Comparison of ENCODE assay signal across 1 cellular context in the genomic region with DNA sequence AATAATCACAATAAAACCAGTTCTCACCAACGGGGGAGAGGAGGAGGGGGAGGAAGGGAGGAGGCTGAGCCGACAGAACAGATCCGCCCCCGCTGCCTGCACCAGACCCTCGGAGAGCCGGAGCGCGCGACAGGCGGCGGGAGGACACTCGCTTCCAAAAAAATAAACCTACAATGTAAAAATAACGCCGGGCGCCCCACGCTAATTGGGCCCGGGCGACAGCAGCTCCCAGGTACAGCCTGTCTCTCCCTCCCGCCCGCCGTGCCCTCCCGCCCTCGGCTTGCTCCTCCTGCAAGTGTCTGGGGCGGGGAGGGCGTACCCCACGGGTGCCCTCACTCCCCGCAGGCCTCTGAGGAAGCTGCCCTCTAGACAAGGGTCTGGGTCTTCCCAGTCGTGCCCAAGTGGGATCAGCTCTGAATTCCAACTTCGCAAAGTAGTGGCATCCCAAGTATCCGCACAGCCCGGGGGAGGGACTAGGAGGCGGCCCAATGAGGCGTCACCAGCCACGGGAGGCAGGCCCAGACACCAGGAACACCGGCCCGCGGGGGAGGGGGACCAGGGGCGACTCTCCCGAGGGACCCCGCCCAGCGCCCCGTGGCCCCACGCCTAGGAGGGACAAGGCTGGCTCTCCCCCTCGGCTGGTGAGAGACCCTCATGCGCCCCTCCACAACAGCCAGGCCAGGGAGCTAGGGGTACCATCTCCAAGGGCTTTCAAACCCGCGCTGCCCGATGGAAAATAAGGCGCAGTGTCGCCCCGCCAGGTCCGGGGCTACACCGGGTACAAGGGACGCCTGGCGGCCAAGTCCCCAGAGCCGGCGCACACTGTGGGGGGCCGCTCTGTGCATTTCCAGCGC.
TF ChIP-seq lines count a peak whose summit lies in the region.

No MANE protein-coding gene starts in this region.

TF ChIP-seq in H1, 55 proteins besides CTCF, POLR2A, EP300 and RAD21 (continued from another document):
- TF ChIP-seq, protein P1, sequence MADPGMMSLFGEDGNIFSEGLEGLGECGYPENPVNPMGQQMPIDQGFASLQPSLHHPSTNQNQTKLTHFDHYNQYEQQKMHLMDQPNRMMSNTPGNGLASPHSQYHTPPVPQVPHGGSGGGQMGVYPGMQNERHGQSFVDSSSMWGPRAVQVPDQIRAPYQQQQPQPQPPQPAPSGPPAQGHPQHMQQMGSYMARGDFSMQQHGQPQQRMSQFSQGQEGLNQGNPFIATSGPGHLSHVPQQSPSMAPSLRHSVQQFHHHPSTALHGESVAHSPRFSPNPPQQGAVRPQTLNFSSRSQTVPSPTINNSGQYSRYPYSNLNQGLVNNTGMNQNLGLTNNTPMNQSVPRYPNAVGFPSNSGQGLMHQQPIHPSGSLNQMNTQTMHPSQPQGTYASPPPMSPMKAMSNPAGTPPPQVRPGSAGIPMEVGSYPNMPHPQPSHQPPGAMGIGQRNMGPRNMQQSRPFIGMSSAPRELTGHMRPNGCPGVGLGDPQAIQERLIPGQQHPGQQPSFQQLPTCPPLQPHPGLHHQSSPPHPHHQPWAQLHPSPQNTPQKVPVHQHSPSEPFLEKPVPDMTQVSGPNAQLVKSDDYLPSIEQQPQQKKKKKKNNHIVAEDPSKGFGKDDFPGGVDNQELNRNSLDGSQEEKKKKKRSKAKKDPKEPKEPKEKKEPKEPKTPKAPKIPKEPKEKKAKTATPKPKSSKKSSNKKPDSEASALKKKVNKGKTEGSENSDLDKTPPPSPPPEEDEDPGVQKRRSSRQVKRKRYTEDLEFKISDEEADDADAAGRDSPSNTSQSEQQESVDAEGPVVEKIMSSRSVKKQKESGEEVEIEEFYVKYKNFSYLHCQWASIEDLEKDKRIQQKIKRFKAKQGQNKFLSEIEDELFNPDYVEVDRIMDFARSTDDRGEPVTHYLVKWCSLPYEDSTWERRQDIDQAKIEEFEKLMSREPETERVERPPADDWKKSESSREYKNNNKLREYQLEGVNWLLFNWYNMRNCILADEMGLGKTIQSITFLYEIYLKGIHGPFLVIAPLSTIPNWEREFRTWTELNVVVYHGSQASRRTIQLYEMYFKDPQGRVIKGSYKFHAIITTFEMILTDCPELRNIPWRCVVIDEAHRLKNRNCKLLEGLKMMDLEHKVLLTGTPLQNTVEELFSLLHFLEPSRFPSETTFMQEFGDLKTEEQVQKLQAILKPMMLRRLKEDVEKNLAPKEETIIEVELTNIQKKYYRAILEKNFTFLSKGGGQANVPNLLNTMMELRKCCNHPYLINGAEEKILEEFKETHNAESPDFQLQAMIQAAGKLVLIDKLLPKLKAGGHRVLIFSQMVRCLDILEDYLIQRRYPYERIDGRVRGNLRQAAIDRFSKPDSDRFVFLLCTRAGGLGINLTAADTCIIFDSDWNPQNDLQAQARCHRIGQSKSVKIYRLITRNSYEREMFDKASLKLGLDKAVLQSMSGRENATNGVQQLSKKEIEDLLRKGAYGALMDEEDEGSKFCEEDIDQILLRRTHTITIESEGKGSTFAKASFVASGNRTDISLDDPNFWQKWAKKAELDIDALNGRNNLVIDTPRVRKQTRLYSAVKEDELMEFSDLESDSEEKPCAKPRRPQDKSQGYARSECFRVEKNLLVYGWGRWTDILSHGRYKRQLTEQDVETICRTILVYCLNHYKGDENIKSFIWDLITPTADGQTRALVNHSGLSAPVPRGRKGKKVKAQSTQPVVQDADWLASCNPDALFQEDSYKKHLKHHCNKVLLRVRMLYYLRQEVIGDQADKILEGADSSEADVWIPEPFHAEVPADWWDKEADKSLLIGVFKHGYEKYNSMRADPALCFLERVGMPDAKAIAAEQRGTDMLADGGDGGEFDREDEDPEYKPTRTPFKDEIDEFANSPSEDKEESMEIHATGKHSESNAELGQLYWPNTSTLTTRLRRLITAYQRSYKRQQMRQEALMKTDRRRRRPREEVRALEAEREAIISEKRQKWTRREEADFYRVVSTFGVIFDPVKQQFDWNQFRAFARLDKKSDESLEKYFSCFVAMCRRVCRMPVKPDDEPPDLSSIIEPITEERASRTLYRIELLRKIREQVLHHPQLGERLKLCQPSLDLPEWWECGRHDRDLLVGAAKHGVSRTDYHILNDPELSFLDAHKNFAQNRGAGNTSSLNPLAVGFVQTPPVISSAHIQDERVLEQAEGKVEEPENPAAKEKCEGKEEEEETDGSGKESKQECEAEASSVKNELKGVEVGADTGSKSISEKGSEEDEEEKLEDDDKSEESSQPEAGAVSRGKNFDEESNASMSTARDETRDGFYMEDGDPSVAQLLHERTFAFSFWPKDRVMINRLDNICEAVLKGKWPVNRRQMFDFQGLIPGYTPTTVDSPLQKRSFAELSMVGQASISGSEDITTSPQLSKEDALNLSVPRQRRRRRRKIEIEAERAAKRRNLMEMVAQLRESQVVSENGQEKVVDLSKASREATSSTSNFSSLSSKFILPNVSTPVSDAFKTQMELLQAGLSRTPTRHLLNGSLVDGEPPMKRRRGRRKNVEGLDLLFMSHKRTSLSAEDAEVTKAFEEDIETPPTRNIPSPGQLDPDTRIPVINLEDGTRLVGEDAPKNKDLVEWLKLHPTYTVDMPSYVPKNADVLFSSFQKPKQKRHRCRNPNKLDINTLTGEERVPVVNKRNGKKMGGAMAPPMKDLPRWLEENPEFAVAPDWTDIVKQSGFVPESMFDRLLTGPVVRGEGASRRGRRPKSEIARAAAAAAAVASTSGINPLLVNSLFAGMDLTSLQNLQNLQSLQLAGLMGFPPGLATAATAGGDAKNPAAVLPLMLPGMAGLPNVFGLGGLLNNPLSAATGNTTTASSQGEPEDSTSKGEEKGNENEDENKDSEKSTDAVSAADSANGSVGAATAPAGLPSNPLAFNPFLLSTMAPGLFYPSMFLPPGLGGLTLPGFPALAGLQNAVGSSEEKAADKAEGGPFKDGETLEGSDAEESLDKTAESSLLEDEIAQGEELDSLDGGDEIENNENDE (IDR thresholded peaks at IDR 0.05; ENCODE audit: insufficient replicate concordance, low read length) = no peak
- TF ChIP-seq TEAD4 (IDR thresholded peaks at IDR 0.05; ENCODE audit: low read depth, low read length) (peak; percentile 59; the same call in 1 of the 2 replicates), CHD2 (IDR thresholded peaks at IDR 0.05; ENCODE audit: low read length) (no peak), SIN3A (conservative IDR thresholded peaks at IDR 0.05 in 1 of 2, IDR thresholded peaks at IDR 0.05 in 1 of 2; ENCODE audit: low read depth in 1 of 2, low read length in 2 of 2) (peak in 1 of 2 experiments; percentile 62; a peak in 2 of 4 replicates), SUZ12 (IDR thresholded peaks at IDR 0.05; ENCODE audit: low read length) (no peak), KDM4A (IDR thresholded peaks at IDR 0.05; ENCODE audit: low read depth, low read length, severe bottlenecking) (peak; percentile 27)
TF ChIP-seq in H1: peak in this region for 8.
